Comparison of ENCODE assay signal across 10 cellular contexts in the genomic region with DNA sequence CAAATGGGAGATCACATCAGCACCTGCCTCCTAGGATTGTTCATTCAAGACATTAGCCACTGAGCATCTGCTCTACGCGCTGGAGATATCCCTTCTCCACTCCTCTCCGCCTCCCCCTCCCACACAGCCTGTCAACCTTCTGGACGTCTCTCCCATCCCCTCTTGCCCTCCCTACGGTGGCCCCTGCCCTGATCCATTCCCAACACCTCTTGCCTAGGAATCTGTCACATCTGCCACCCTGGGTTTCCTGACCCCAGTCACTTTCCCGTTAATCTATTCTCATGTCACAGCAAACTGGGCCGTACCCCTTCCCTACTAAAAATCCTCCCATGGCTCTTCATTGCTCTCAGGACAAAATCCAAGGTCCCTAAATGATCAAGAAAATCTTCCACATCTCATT. TPM values are rescaled to one million over a fixed set of nuclear protein-coding genes. Genes with fewer than 3 reads are reported as not detected.
DNase-seq lines count a peak whose midpoint lies in the region; ATAC-seq, FAIRE-seq and TF ChIP-seq lines count a peak whose summit lies in the region.
"Had no signal": no experiment of that assay in that cellular context is flagged by ENCODE, and none has a peak within 500 bp of the region (broad histone marks: within the 10 kb centered on the region; RNA-seq: fewer than 3 reads in every experiment).

No MANE protein-coding gene starts in this region.

- H3K4me1 ChIP-seq in right atrium auricular region = peaks cover 0 to 16% of the 10 kb centered on the region in 2 donors

- peak overlapping the region; percentile 75 to 78 for H3K27ac ChIP-seq in right atrium auricular region

- no peak for ATAC-seq in GM18505 (IDR thresholded peaks at IDR 0.05; ENCODE audit: unreplicated experiment)
- ATAC-seq in GM19395 (IDR thresholded peaks at IDR 0.05; ENCODE audit: unreplicated experiment) = no peak
- no peak for ATAC-seq in HG02970 (IDR thresholded peaks at IDR 0.05; ENCODE audit: low FRiP score, unreplicated experiment)

- H3K4me3 ChIP-seq in right atrium auricular region (peak overlapping the region; percentile 69 to 89), skeletal muscle cell (ENCODE audit: low read depth, low read length) (peak overlapping the region; percentile 85)

- DNase-seq in GM12891 (ENCODE audit: insufficient read length, low spot score) (no peak), SHP77 treated with DMSO at 0.1 percent for 48 hours (lab: John Stamatoyannopoulos, UW) (peak; percentile 37), right atrium auricular region (ENCODE audit: low spot score) (no peak), skeletal muscle cell (ENCODE audit: low read depth) (no peak), GM12892 (ENCODE audit: insufficient read length) (no peak)

- no peaks in the 10 kb centered on the region for H3K27me3 ChIP-seq in right atrium auricular region

- H3K36me3 ChIP-seq in right atrium auricular region = peaks cover 33% of the 10 kb centered on the region

- TF ChIP-seq POLR2A in GM12891 (IDR thresholded peaks at IDR 0.05; ENCODE audit: low read depth, low read length) (no peak; the same call in 1 of the 2 replicates), GM12892 (IDR thresholded peaks at IDR 0.05; ENCODE audit: low read depth, low read length) (no peak), GM18505 (IDR thresholded peaks at IDR 0.05; ENCODE audit: borderline replicate concordance, extremely low read depth, insufficient read depth, insufficient read length) (no peak)

- no peak for TF ChIP-seq CTCF in right atrium auricular region (IDR thresholded peaks at IDR 0.05)

- no peaks in the 10 kb centered on the region for H3K9me3 ChIP-seq in right atrium auricular region

- FAIRE-seq in GM12891 (lab: Jason Lieb, UNC) (peak; percentile 45), GM12892 (lab: Jason Lieb, UNC) (no peak)

TF ChIP-seq in GM12891, 5 proteins besides CTCF, POLR2A, EP300 and RAD21:
- no peak for TF ChIP-seq POU2F2 (IDR thresholded peaks at IDR 0.05; ENCODE audit: low read depth, low read length)
TF ChIP-seq in GM12891: peak in this region for 0.

RNA-seq across cellular contexts. Expression of a gene that starts 10.3 kb away (rescaled TPM):
- 7.1 TPM for polyA plus RNA-seq in GM12891 (2012; ENCODE audit: low read depth, missing spikeins)
- total RNA-seq in right atrium auricular region = 10 to 100 TPM; 11.1 to 14.5 TPM
- 4.7 TPM for polyA plus RNA-seq in GM12892 (2012; ENCODE audit: missing spikeins)

RNA-seq across cellular contexts. Expression of a gene that starts 22.5 kb away (rescaled TPM):
- 428 TPM for polyA plus RNA-seq in GM12891 (2012; ENCODE audit: low read depth, missing spikeins)
- total RNA-seq in right atrium auricular region = 10 to 100 TPM; 63.7 to 88.5 TPM
- polyA plus RNA-seq in GM12892 (2012; ENCODE audit: missing spikeins) = 464 TPM

RNA-seq across cellular contexts. Expression of a gene that starts 45.0 kb away (rescaled TPM):
- polyA plus RNA-seq in GM12891 (2012; ENCODE audit: low read depth, missing spikeins) = not detected
- total RNA-seq in right atrium auricular region = not detected
- polyA plus RNA-seq in GM12892 (2012; ENCODE audit: missing spikeins) = not detected
- total RNA-seq: activated CD4-positive, alpha-beta T cell treated with anti-CD3 and anti-CD28 coated beads for 36 hours; HT-29 had no signal
